Comparison of ENCODE assay signal across 9 cellular contexts in genomic region chrX:40644175-40644574, GRCh38. TPM values are rescaled to one million over a fixed set of nuclear protein-coding genes. Genes with fewer than 3 reads are reported as not detected.
DNase-seq lines count a peak whose midpoint lies in the region; ATAC-seq and TF ChIP-seq lines count a peak whose summit lies in the region.
"Had no signal": no experiment of that assay in that cellular context is flagged by ENCODE, and none has a peak within 500 bp of the region (broad histone marks: within the 10 kb centered on the region; RNA-seq: fewer than 3 reads in every experiment).

No MANE protein-coding gene starts in this region.

- BruUV-seq in MCF 10A (replicated peaks; lab: Mats Ljungman, UMichigan) = no TSS peak

- no peak overlapping the region for H3K4me2 ChIP-seq in mesenchymal stem cell (ENCODE audit: low read length, poor library complexity, severe bottlenecking)

- H4K8ac ChIP-seq in mesenchymal stem cell (ENCODE audit: low read length) = no peak overlapping the region

- no peak overlapping the region for H3K27ac ChIP-seq in mesenchymal stem cell (ENCODE audit: low read length, poor library complexity, severe bottlenecking)

- no peak overlapping the region for H2BK15ac ChIP-seq in mesenchymal stem cell (ENCODE audit: low read depth, poor library complexity, severe bottlenecking)

- CTCF ChIA-PET in AG04449 (lab: Yijun Ruan, JAX) = interaction anchor here (2.0 kb wide), 1 partner anchor 100 kb away, joined by 10 read pairs; no protein-coding TSS in a partner anchor
- CTCF ChIA-PET in MCF 10A (lab: Yijun Ruan, JAX) = interaction anchor here (0.5 to 1.7 kb wide), 2 partner anchors 99 to 698 kb away, joined by 3 to 6 read pairs; no protein-coding TSS in a partner anchor

- peaks cover 4% of the 10 kb centered on the region for H3K4me1 ChIP-seq in mesenchymal stem cell (ENCODE audit: control insufficient read depth, insufficient read depth, low read depth, low read length)

- H3K4ac ChIP-seq in mesenchymal stem cell (ENCODE audit: low read depth in 1 of 2, low read length in 2 of 2) = no peak overlapping the region

- intact Hi-C loops in MCF 10A (cut with micrococcal nuclease) = no loop called here

- WGBS in mesenchymal stem cell = 100% methylated on average over 1 of the region's 5 CpGs

- no peak overlapping the region for H3K18ac ChIP-seq in mesenchymal stem cell (ENCODE audit: low read depth in 1 of 2, low read length in 2 of 2)

- H2BK5ac ChIP-seq in mesenchymal stem cell (ENCODE audit: low read depth, low read length, poor library complexity, severe bottlenecking) = no peak overlapping the region

- H4K91ac ChIP-seq in mesenchymal stem cell (ENCODE audit: low read length) = no peak overlapping the region

- H3K4me3 ChIP-seq in AG04449 (ENCODE audit: low read depth, low read length) = peak overlapping the region; percentile 54
- H3K4me3 ChIP-seq in mesenchymal stem cell (ENCODE audit: insufficient read depth in 1 of 2, low read depth in 1 of 2, low read length in 2 of 2) = peak overlapping the region in 1 of 2 experiments; percentile 73

- H2AK5ac ChIP-seq in mesenchymal stem cell (ENCODE audit: low read length, severe bottlenecking) = no peak overlapping the region

- H3K27ac Mint-ChIP-seq in MCF 10A (ENCODE audit: low read depth, unreplicated experiment) = peak overlapping the region; percentile 41

- H2BK12ac ChIP-seq in mesenchymal stem cell (ENCODE audit: low read length in 2 of 2) = no peak overlapping the region

- peaks cover 43% of the 10 kb centered on the region for H3K27me3 Mint-ChIP-seq in MCF 10A (ENCODE audit: insufficient read depth, unreplicated experiment)

- H3K27me3 ChIP-seq in mesenchymal stem cell (ENCODE audit: control insufficient read depth in 1 of 2, insufficient read depth in 1 of 2, low read length in 2 of 2) = peaks cover 0 to 10% of the 10 kb centered on the region in 2 experiments

- POLR2A ChIA-PET in AG04449 (lab: Yijun Ruan, JAX) = no interaction called here
- POLR2A ChIA-PET in MCF 10A (lab: Yijun Ruan, JAX) = interaction anchor here (0.7 to 2.6 kb wide), 2 partner anchors 63 to 987 kb away, joined by 3 to 18 read pairs; partner anchors contain the start of gene ATP6AP2

- ATAC-seq in HG03280 (IDR thresholded peaks at IDR 0.05; ENCODE audit: unreplicated experiment) = no peak
- ATAC-seq in GM21576 (IDR thresholded peaks at IDR 0.05; ENCODE audit: unreplicated experiment) = no peak
- no peak for ATAC-seq in HG03442 (IDR thresholded peaks at IDR 0.05; ENCODE audit: unreplicated experiment)
- no peak for ATAC-seq in GM18519 (IDR thresholded peaks at IDR 0.05; ENCODE audit: low FRiP score, unreplicated experiment)

- H3K36me3 ChIP-seq in mesenchymal stem cell (ENCODE audit: control insufficient read depth in 1 of 2, insufficient read depth in 2 of 2, low read depth in 1 of 2, low read length in 2 of 2) = peaks cover 3 to 21% of the 10 kb centered on the region in 2 experiments

- H3K4me1 Mint-ChIP-seq in MCF 10A (ENCODE audit: insufficient read depth, unreplicated experiment) = peaks cover 16% of the 10 kb centered on the region

- TF ChIP-seq CTCF in AG04449 (IDR thresholded peaks at IDR 0.05; ENCODE audit: insufficient read depth, low read length, missing control alignments) (no peak), MCF 10A (IDR thresholded peaks at IDR 0.05; ENCODE audit: unreplicated experiment) (no peak)

- no peaks in the 10 kb centered on the region for H3K9me3 ChIP-seq in mesenchymal stem cell (ENCODE audit: control insufficient read depth, low read length)

- H3K14ac ChIP-seq in mesenchymal stem cell (ENCODE audit: low read length in 2 of 2) = no peak overlapping the region

- peak overlapping the region; percentile 74 for H3K4me3 Mint-ChIP-seq in MCF 10A (ENCODE audit: unreplicated experiment)

- no peak overlapping the region for H3K23ac ChIP-seq in mesenchymal stem cell (ENCODE audit: low read length in 2 of 2)

- H2BK120ac ChIP-seq in mesenchymal stem cell (ENCODE audit: low read depth, low read length) = no peak overlapping the region

- no peaks in the 10 kb centered on the region for H3K9me3 Mint-ChIP-seq in MCF 10A (ENCODE audit: unreplicated experiment)

- H2AFZ ChIP-seq in mesenchymal stem cell (ENCODE audit: low read depth, low read length) = no peak overlapping the region

- peak overlapping the region; percentile 85 for H3K9ac ChIP-seq in mesenchymal stem cell (ENCODE audit: low read length)

- H3K79me1 ChIP-seq in mesenchymal stem cell (replicated peaks; ENCODE audit: low read length, poor library complexity, severe bottlenecking) = peaks cover 4% of the 10 kb centered on the region

- DNase-seq in AG04449 (ENCODE audit: low read depth, low spot score) = no peak
- peak; percentile 74 to 83 for DNase-seq in Kasumi-1 (lab: John Stamatoyannopoulos, UW)
- no peak for DNase-seq in MCF 10A (ENCODE audit: unreplicated experiment)
- DNase-seq in mesenchymal stem cell = peak; percentile 36

- H3K36me3 Mint-ChIP-seq in MCF 10A (ENCODE audit: insufficient read depth, unreplicated experiment) = peaks cover 10% of the 10 kb centered on the region

RNA-seq across cellular contexts. Expression of gene CXorf38, which starts 3.2 kb away (rescaled TPM):
- total RNA-seq in MCF 10A (2022) = 21.4 and 21.9 TPM in 2 replicates
- 7.3 TPM for polyA plus RNA-seq in mesenchymal stem cell (2013, experiment 1 of 2)
- 7.7 TPM for polyA plus RNA-seq in mesenchymal stem cell (2013, experiment 2 of 2)

RNA-seq across cellular contexts. Expression of gene MPC1L, which starts 20.9 kb away (rescaled TPM):
- total RNA-seq in MCF 10A (2022) = not detected in 2 replicates
- not detected for polyA plus RNA-seq in mesenchymal stem cell (2013, experiment 1 of 2)
- polyA plus RNA-seq in mesenchymal stem cell (2013, experiment 2 of 2) = not detected
- total RNA-seq: pulmonary artery endothelial cell had no signal

Comparison
In these comparisons a context has a peak if more than half of its experiments do, and no peak if none do; other contexts are left out.
1. DNase-seq: peak in Kasumi-1 (2 of 2) and mesenchymal stem cell (single experiment); none in AG04449 (single experiment) and MCF 10A (single experiment).